Comparison of ENCODE assay signal across 21 cellular contexts in the genomic region with DNA sequence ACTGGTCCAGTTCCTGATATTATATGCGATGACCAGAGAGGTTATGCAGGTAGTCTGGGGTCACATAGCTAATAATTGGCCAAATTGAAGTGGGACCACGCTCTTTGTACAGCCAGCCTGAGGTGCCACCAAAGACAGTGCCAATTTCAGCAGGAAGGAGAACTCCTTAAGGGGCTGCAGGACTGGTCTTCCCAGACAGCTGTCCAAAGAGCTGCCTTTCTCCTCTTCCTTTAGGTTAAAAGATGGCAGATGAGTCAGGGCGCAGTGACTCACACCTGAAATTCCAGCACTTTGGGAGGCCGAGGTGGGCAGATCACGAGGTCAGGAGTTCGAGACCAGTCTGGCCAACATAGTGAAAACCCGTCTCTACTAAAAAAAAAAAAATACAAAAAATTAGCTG.
DNase-seq lines count a peak whose midpoint lies in the region; ATAC-seq, FAIRE-seq and TF ChIP-seq lines count a peak whose summit lies in the region.
"Had no signal": no experiment of that assay in that cellular context is flagged by ENCODE, and none has a peak within 500 bp of the region (broad histone marks: within the 10 kb centered on the region; RNA-seq: fewer than 3 reads in every experiment).

No MANE protein-coding gene starts in this region.

- H3K36me3 ChIP-seq in BLaER1 (no peaks in the 10 kb centered on the region), astrocyte (ENCODE audit: insufficient read depth, low read length) (no peaks in the 10 kb centered on the region), mesenchymal stem cell (ENCODE audit: control insufficient read depth in 1 of 2, insufficient read depth in 2 of 2, low read depth in 1 of 2, low read length in 2 of 2) (no peaks in the 10 kb centered on the region)
- H3K36me3 ChIP-seq: MG63 had no signal

- TF ChIP-seq CTCF in astrocyte (IDR thresholded peaks at IDR 0.05; ENCODE audit: insufficient read depth, low read depth, low read length) = no peak
- TF ChIP-seq CTCF in GM13977 (IDR thresholded peaks at IDR 0.05; ENCODE audit: extremely low read depth, insufficient read depth, missing control alignments) = no peak

- peaks cover 18% of the 10 kb centered on the region for H3K4me1 ChIP-seq in BLaER1
- H3K4me1 ChIP-seq in astrocyte (ENCODE audit: insufficient read depth, low read length) = peaks cover 48% of the 10 kb centered on the region
- H3K4me1 ChIP-seq in mesenchymal stem cell (ENCODE audit: control insufficient read depth, insufficient read depth, low read depth, low read length) = peaks cover 11% of the 10 kb centered on the region

- no peak overlapping the region for H4K8ac ChIP-seq in mesenchymal stem cell (ENCODE audit: low read length)

- H3K79me2 ChIP-seq in astrocyte (ENCODE audit: insufficient read depth, low read length) = no peaks in the 10 kb centered on the region

- no peak overlapping the region for H3K27ac Mint-ChIP-seq in astrocyte (ENCODE audit: unreplicated experiment)
- H3K27ac Mint-ChIP-seq: B cell; CD8-positive, alpha-beta T cell had no signal

- H3K23ac ChIP-seq in mesenchymal stem cell (ENCODE audit: low read length in 2 of 2) = no peak overlapping the region

- peaks cover 41% of the 10 kb centered on the region for H3K4me1 Mint-ChIP-seq in astrocyte (ENCODE audit: low read depth, unreplicated experiment)
- H3K4me1 Mint-ChIP-seq: B cell had no signal

- no peaks in the 10 kb centered on the region for H4K20me1 ChIP-seq in BLaER1
- H4K20me1 ChIP-seq in astrocyte (ENCODE audit: insufficient read depth, low read length) = no peaks in the 10 kb centered on the region

- no peak for ATAC-seq in HG03520 (IDR thresholded peaks at IDR 0.05; ENCODE audit: unreplicated experiment)
- ATAC-seq: CD8-positive, alpha-beta T cell had no signal

- H2BK120ac ChIP-seq in mesenchymal stem cell (ENCODE audit: low read depth, low read length) = no peak overlapping the region

- no peak overlapping the region for H4K91ac ChIP-seq in mesenchymal stem cell (ENCODE audit: low read length)

- peak overlapping the region; percentile 39 for H2AK5ac ChIP-seq in mesenchymal stem cell (ENCODE audit: low read length, severe bottlenecking)

- no peak overlapping the region for H2BK15ac ChIP-seq in mesenchymal stem cell (ENCODE audit: low read depth, poor library complexity, severe bottlenecking)

- H3K27me3 ChIP-seq in BLaER1 (no peaks in the 10 kb centered on the region), astrocyte (ENCODE audit: insufficient read depth, low read length) (no peaks in the 10 kb centered on the region), mesenchymal stem cell (ENCODE audit: control insufficient read depth in 1 of 2, insufficient read depth in 1 of 2, low read length in 2 of 2) (no peaks in the 10 kb centered on the region)
- H3K27me3 ChIP-seq: MG63 had no signal

- H2AFZ ChIP-seq in astrocyte (ENCODE audit: low read depth, low read length) = no peak overlapping the region
- no peak overlapping the region for H2AFZ ChIP-seq in mesenchymal stem cell (ENCODE audit: low read depth, low read length)

- H3K9me3 ChIP-seq in BLaER1 (peaks cover 10% of the 10 kb centered on the region; the same call in 1 of the 2 replicates), astrocyte (ENCODE audit: insufficient read depth, low read depth, low read length) (peaks cover 8% of the 10 kb centered on the region), mesenchymal stem cell (ENCODE audit: control insufficient read depth, low read length) (peaks cover 17% of the 10 kb centered on the region)
- H3K9me3 ChIP-seq: SK-N-SH had no signal

- H3K27ac ChIP-seq in BLaER1 (no peak overlapping the region), astrocyte (ENCODE audit: low read depth, low read length) (peak overlapping the region; percentile 34), mesenchymal stem cell (ENCODE audit: low read length, poor library complexity, severe bottlenecking) (no peak overlapping the region)
- H3K27ac ChIP-seq: KMS-11 had no signal

- H3K14ac ChIP-seq in mesenchymal stem cell (ENCODE audit: low read length in 2 of 2) = no peak overlapping the region

- no peak overlapping the region for H3K9ac ChIP-seq in BLaER1
- no peak overlapping the region for H3K9ac ChIP-seq in astrocyte (ENCODE audit: low read length)
- H3K9ac ChIP-seq in mesenchymal stem cell (ENCODE audit: low read length) = no peak overlapping the region
- H3K9ac ChIP-seq: KMS-11, SK-N-SH had no signal

- FAIRE-seq in astrocyte (lab: Jason Lieb, UNC) = no peak
- FAIRE-seq: GM12891, H1 had no signal

- peaks cover 28% of the 10 kb centered on the region for H3K9me3 Mint-ChIP-seq in astrocyte (ENCODE audit: unreplicated experiment)
- H3K9me3 Mint-ChIP-seq: CD8-positive, alpha-beta T cell had no signal

- H3K4me3 ChIP-seq in BLaER1 (no peak overlapping the region), astrocyte (ENCODE audit: insufficient read depth, low read depth, low read length) (no peak overlapping the region), mesenchymal stem cell (ENCODE audit: insufficient read depth in 1 of 2, low read depth in 1 of 2, low read length in 2 of 2) (no peak overlapping the region)
- H3K4me3 ChIP-seq: MG63 had no signal

- H3K4me3 Mint-ChIP-seq in astrocyte (ENCODE audit: unreplicated experiment) = no peak overlapping the region
- H3K4me3 Mint-ChIP-seq: B cell; CD8-positive, alpha-beta T cell had no signal

- no peak overlapping the region for H2BK12ac ChIP-seq in mesenchymal stem cell (ENCODE audit: low read length in 2 of 2)

- 93% methylated on average over 3 of the region's 7 CpGs for WGBS in mesenchymal stem cell

- DNase-seq in HT1080 (ENCODE audit: low read depth) (peak; percentile 36), astrocyte (ENCODE audit: low read depth) (no peak), mesenchymal stem cell (no peak), GM13977 (ENCODE audit: low spot score) (no peak), C1 segment of cervical spinal cord (lab: John Stamatoyannopoulos, UW) (no peak)
- DNase-seq: CD8-positive, alpha-beta T cell; DND-41; GF-D8; MG63; NCI-H1092; NCI-H146; NCI-H510A treated with DMSO at 0.1 percent for 48 hours; NCI-H82; SHP77; SK-N-SH had no signal

- H3K18ac ChIP-seq in mesenchymal stem cell (ENCODE audit: low read depth in 1 of 2, low read length in 2 of 2) = no peak overlapping the region

- H3K27me3 Mint-ChIP-seq in astrocyte (ENCODE audit: low read depth, unreplicated experiment) = no peaks in the 10 kb centered on the region

- H3K4me2 ChIP-seq in BLaER1 = peak overlapping the region; percentile 72
- H3K4me2 ChIP-seq in astrocyte (ENCODE audit: low read length) = no peak overlapping the region
- H3K4me2 ChIP-seq in mesenchymal stem cell (ENCODE audit: low read length, poor library complexity, severe bottlenecking) = no peak overlapping the region
- H3K4me2 ChIP-seq: KMS-11, SK-N-SH had no signal

- no peak overlapping the region for H3K4ac ChIP-seq in mesenchymal stem cell (ENCODE audit: low read depth in 1 of 2, low read length in 2 of 2)

- in situ Hi-C loops in GM13977 (cut with MboI; ENCODE audit: low pct_unique_long_range_greater_than_20kb, low sequenced_read_pairs, unreplicated experiment) = no loop called here

- no peak overlapping the region for H2BK5ac ChIP-seq in mesenchymal stem cell (ENCODE audit: low read depth, low read length, poor library complexity, severe bottlenecking)

- peaks cover 10% of the 10 kb centered on the region for H3K36me3 Mint-ChIP-seq in astrocyte (ENCODE audit: low read depth, unreplicated experiment)
- H3K36me3 Mint-ChIP-seq: CD8-positive, alpha-beta T cell had no signal

- no peaks in the 10 kb centered on the region for H3K79me1 ChIP-seq in mesenchymal stem cell (replicated peaks; ENCODE audit: low read length, poor library complexity, severe bottlenecking)
